Comparison of ENCODE assay signal across 1 cellular context in the genomic region with DNA sequence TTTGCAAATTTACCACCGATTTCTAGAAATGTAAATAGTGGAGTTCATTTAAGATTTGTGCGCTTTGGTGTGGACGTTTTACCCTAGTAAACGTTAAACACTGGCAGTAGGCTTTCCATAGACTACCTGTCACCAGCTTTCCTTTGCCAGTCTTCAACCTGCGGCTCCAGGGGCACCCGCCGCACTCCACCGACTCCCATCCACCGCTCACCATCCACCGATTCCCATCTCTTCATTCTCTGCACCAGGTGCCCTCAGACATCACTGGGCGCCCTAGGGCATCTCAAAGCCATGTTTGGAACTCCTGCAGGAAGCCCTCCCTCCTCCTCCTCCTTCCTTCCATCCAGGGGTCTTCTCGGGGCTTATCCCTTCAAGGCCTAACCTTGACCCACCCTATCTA.
TF ChIP-seq lines count a peak whose summit lies in the region.

No MANE protein-coding gene starts in this region.

TF ChIP-seq in K562, 482 proteins besides CTCF, POLR2A, EP300 and RAD21:
- TF ChIP-seq THRAP3 (IDR thresholded peaks at IDR 0.05; ENCODE audit: borderline replicate concordance): peak; percentile 41; the same call in 1 of the 2 replicates
- TF ChIP-seq CCNT2 (IDR thresholded peaks at IDR 0.05; ENCODE audit: borderline replicate concordance, extremely low read depth, insufficient read length, low read depth, low read length): no peak
- TF ChIP-seq, protein P1, sequence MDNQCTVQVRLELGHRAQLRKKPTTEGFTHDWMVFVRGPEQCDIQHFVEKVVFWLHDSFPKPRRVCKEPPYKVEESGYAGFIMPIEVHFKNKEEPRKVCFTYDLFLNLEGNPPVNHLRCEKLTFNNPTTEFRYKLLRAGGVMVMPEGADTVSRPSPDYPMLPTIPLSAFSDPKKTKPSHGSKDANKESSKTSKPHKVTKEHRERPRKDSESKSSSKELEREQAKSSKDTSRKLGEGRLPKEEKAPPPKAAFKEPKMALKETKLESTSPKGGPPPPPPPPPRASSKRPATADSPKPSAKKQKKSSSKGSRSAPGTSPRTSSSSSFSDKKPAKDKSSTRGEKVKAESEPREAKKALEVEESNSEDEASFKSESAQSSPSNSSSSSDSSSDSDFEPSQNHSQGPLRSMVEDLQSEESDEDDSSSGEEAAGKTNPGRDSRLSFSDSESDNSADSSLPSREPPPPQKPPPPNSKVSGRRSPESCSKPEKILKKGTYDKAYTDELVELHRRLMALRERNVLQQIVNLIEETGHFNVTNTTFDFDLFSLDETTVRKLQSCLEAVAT (IDR thresholded peaks at IDR 0.05): peak in 1 of 2 experiments; percentile 92; a peak in 2 of 4 replicates
